Comparison of ENCODE assay signal across 19 cellular contexts in genomic region chr12:106814649-106815048, GRCh38. TPM values are rescaled to one million over a fixed set of nuclear protein-coding genes. Genes with fewer than 3 reads are reported as not detected.
DNase-seq lines count a peak whose midpoint lies in the region; ATAC-seq, FAIRE-seq and TF ChIP-seq lines count a peak whose summit lies in the region.
"Had no signal": no experiment of that assay in that cellular context is flagged by ENCODE, and none has a peak within 500 bp of the region (broad histone marks: within the 10 kb centered on the region; RNA-seq: fewer than 3 reads in every experiment).

No MANE protein-coding gene starts in this region.

- POLR2A ChIA-PET in H1 (lab: Charles Lee; ENCODE audit: partially characterized antibody), result interaction anchor here (0.6 kb wide), 1 partner anchor 232 kb away, joined by 3 read pairs; the partner anchor contains the start of gene RFX4

- H3K36me3 ChIP-seq in cardiac muscle cell (peaks cover 11% of the 10 kb centered on the region), H1 (ENCODE audit: control insufficient read depth in 2 of 4, insufficient read depth in 4 of 4, low read length in 3 of 4) (peaks cover 0 to 13% (median 4%) of the 10 kb centered on the region in 4 experiments; a peak in 5 of 8 replicates)

- H3K14ac ChIP-seq in H1 (ENCODE audit: insufficient read length), result no peak overlapping the region

- H3K23ac ChIP-seq in H1 (ENCODE audit: insufficient read length), result no peak overlapping the region

- H3K27me3 Mint-ChIP-seq in nephron (ENCODE audit: low read depth), result no peaks in the 10 kb centered on the region
- H3K27me3 Mint-ChIP-seq: CD4-positive, CD25-positive, alpha-beta regulatory T cell; IgD-negative memory B cell had no signal

- peaks cover 31% of the 10 kb centered on the region for H3K36me3 Mint-ChIP-seq in nephron (ENCODE audit: low read depth)

- no peak overlapping the region for H3K56ac ChIP-seq in H1 (replicated peaks; ENCODE audit: insufficient read length, low read depth, low read length)

- DNase-seq in cardiac muscle cell (ENCODE audit: low read depth in 1 of 2, low spot score in 1 of 2), result no peak
- DNase-seq in Right ventricle myocardium inferior (ENCODE audit: missing footprints), result no peak
- DNase-seq in H1 (ENCODE audit: low read depth in 1 of 2, low spot score in 2 of 2), result no peak
- DNase-seq in stromal cell of bone marrow (ENCODE audit: low read depth), result peak; percentile 0
- DNase-seq in GDM1 (lab: John Stamatoyannopoulos, UW), result no peak
- no peak for DNase-seq in NCI-H2107 (lab: John Stamatoyannopoulos, UW)
- DNase-seq in 8988T, result no peak
- DNase-seq: ACHN; CD4-positive, CD25-positive, alpha-beta regulatory T cell; DMS 273 treated with DMSO at 0.1 percent for 48 hours; DMS79; EL; GM23248; H9 had no signal

- FAIRE-seq in H1 (lab: Jason Lieb, UNC), result no peak
- FAIRE-seq: G401.6 had no signal

- CTCF ChIA-PET in H1 (lab: Charles Lee; ENCODE audit: partially characterized antibody), result interaction anchor here (1.0 to 2.7 kb wide), 7 partner anchors 9 to 105 kb away, joined by 3 to 7 read pairs (median 4); no protein-coding TSS in a partner anchor

- H3K23me2 ChIP-seq in H1 (ENCODE audit: low read depth, low read length), result no peaks in the 10 kb centered on the region

- H2BK20ac ChIP-seq in H1 (ENCODE audit: low read length), result no peak overlapping the region

- H3K27ac Mint-ChIP-seq in nephron, result peak overlapping the region; percentile 45 to 92 (median 57)
- H3K27ac Mint-ChIP-seq: CD4-positive, CD25-positive, alpha-beta regulatory T cell; IgD-negative memory B cell had no signal

- no peak overlapping the region for H4K8ac ChIP-seq in H1 (ENCODE audit: extremely low read depth, insufficient read depth, low read length)

- intact Hi-C loops in Right ventricle myocardium inferior (cut with DNase I), result no loop called here

- peak overlapping the region; percentile 67 for H3K27ac ChIP-seq in cardiac muscle cell
- no peak overlapping the region for H3K27ac ChIP-seq in H1 (ENCODE audit: low read depth, low read length)
- H3K27ac ChIP-seq: 22Rv1; BLaER1 treated with 17β-estradiol and CSF1 and Interleukin-3, amounts not matched to agents 10 nM and 100 nM; GM23248 had no signal

- no peak overlapping the region; a peak in 1 of 4 replicates for H3K4me2 ChIP-seq in H1 (ENCODE audit: insufficient read depth in 1 of 2, low read depth in 2 of 2, low read length in 2 of 2)
- H3K4me2 ChIP-seq: BLaER1 treated with 17β-estradiol and CSF1 and Interleukin-3, amounts not matched to agents 10 nM and 100 nM had no signal

- no peaks in the 10 kb centered on the region for H3K27me3 ChIP-seq in cardiac muscle cell
- no peaks in the 10 kb centered on the region for H3K27me3 ChIP-seq in H1 (replicated peaks in 1 of 4; ENCODE audit: control insufficient read depth in 3 of 4, extremely low read depth in 1 of 4, insufficient read depth in 3 of 4, low read length in 3 of 4)
- H3K27me3 ChIP-seq: BLaER1 treated with 17β-estradiol and CSF1 and Interleukin-3, amounts not matched to agents 10 nM and 100 nM had no signal

- H3K79me1 ChIP-seq in H1 (ENCODE audit: low read depth, low read length), result peaks cover 4% of the 10 kb centered on the region; the same call in 1 of the 2 replicates

- WGBS in H1 (ENCODE audit: extremely low coverage in 1 of 2, insufficient coverage in 1 of 2, insufficient read length in 1 of 2, insufficient replicate concordance in 2 of 2, low coverage in 1 of 2, low lambda C conversion rate in 2 of 2, missing lambda C conversion rate in 1 of 2), 2 experiments, result 92% methylated on average over 4 of the region's 4 CpGs; no CpG with 5 or more reads in 1 of the 2 experiments

- no peak for TF ChIP-seq EP300 in H1 (IDR thresholded peaks at IDR 0.05; ENCODE audit: borderline replicate concordance in 1 of 2, low read depth in 2 of 2, low read length in 2 of 2)

- H2AK5ac ChIP-seq in H1 (ENCODE audit: low read depth, low read length), result no peak overlapping the region

- TF ChIP-seq RAD21 in H1 (IDR thresholded peaks at IDR 0.05 in 1 of 2, conservative IDR thresholded peaks at IDR 0.05 in 1 of 2; ENCODE audit: low read depth in 2 of 2, low read length in 2 of 2), result no peak

- ATAC-seq in Right ventricle myocardium inferior, result no peak

- H4K5ac ChIP-seq in H1 (ENCODE audit: insufficient read length, low read depth, low read length), result no peak overlapping the region

- peaks cover 24% of the 10 kb centered on the region for H3K4me1 Mint-ChIP-seq in nephron

- no peak overlapping the region for H2BK120ac ChIP-seq in H1 (replicated peaks; ENCODE audit: low read depth, low read length)

- H3K79me2 ChIP-seq in H1 (ENCODE audit: control insufficient read depth in 1 of 2, insufficient read depth in 2 of 2, low read length in 2 of 2), result no peaks in the 10 kb centered on the region; a peak in 1 of 4 replicates

- H3K4ac ChIP-seq in H1 (replicated peaks; ENCODE audit: insufficient read length, low read depth, low read length), result no peak overlapping the region

- H3K9ac ChIP-seq in H1 (replicated peaks in 1 of 4; ENCODE audit: extremely low read depth in 1 of 4, low read depth in 3 of 4, low read length in 3 of 4), result no peak overlapping the region
- H3K9ac ChIP-seq: BLaER1 treated with 17β-estradiol and CSF1 and Interleukin-3, amounts not matched to agents 10 nM and 100 nM; GM23248 had no signal

- H3K18ac ChIP-seq in H1 (ENCODE audit: extremely low read depth, low read length), result no peak overlapping the region

- peak overlapping the region; percentile 66; the same call in 1 of the 2 replicates for H2BK5ac ChIP-seq in H1 (ENCODE audit: low read depth, low read length)

- no peak overlapping the region for H4K91ac ChIP-seq in H1 (replicated peaks; ENCODE audit: insufficient read length, low read length)

- peaks cover 0 to 4% of the 10 kb centered on the region in 2 experiments for H4K20me1 ChIP-seq in H1 (replicated peaks in 1 of 2; ENCODE audit: control insufficient read depth in 1 of 2, insufficient read depth in 2 of 2, low read length in 2 of 2)

- no peak for TF ChIP-seq POLR2A in H1 (IDR thresholded peaks at IDR 0.05; ENCODE audit: control extremely low read depth in 1 of 2, low read depth in 2 of 2, low read length in 2 of 2)

- no peaks in the 10 kb centered on the region for H3K9me3 ChIP-seq in cardiac muscle cell (ENCODE audit: low read depth)
- H3K9me3 ChIP-seq in H1 (ENCODE audit: insufficient read depth in 2 of 2, low read depth in 1 of 2, low read length in 1 of 2), result no peaks in the 10 kb centered on the region
- H3K9me3 ChIP-seq: BLaER1 treated with 17β-estradiol and CSF1 and Interleukin-3, amounts not matched to agents 10 nM and 100 nM had no signal

- H3K4me1 ChIP-seq in cardiac muscle cell (ENCODE audit: low read depth) (peaks cover 20% of the 10 kb centered on the region), H1 (replicated peaks in 1 of 4; ENCODE audit: control insufficient read depth in 3 of 4, insufficient read depth in 4 of 4, low read length in 3 of 4) (peaks cover 0 to 6% (median 3%) of the 10 kb centered on the region in 4 experiments; a peak in 3 of 7 replicates)
- H3K4me1 ChIP-seq: BLaER1 treated with 17β-estradiol and CSF1 and Interleukin-3, amounts not matched to agents 10 nM and 100 nM had no signal

- H2BK15ac ChIP-seq in H1 (ENCODE audit: low read length), result no peak overlapping the region

- no peak overlapping the region for H3K4me3 ChIP-seq in cardiac muscle cell
- no peak overlapping the region for H3K4me3 ChIP-seq in H1 (ENCODE audit: extremely low read depth in 1 of 4, insufficient read depth in 2 of 4, low read depth in 3 of 4, low read length in 4 of 4)
- H3K4me3 ChIP-seq: BLaER1 treated with 17β-estradiol and CSF1 and Interleukin-3, amounts not matched to agents 10 nM and 100 nM; GM23248 had no signal

- H2AFZ ChIP-seq in H1 (ENCODE audit: low read length), result no peak overlapping the region
- H2AFZ ChIP-seq: GM23248 had no signal

- H3K9me3 Mint-ChIP-seq in nephron, result no peaks in the 10 kb centered on the region
- H3K9me3 Mint-ChIP-seq: CD4-positive, CD25-positive, alpha-beta regulatory T cell; H9; IgD-negative memory B cell had no signal

- TF ChIP-seq CTCF in cardiac muscle cell (IDR thresholded peaks at IDR 0.05; ENCODE audit: low read depth, low read length) (no peak), H1 (IDR thresholded peaks at IDR 0.05; ENCODE audit: control extremely low read depth in 1 of 3, insufficient read depth in 1 of 3, low read depth in 1 of 3, low read length in 3 of 3) (no peak), nephron (IDR thresholded peaks at IDR 0.05; ENCODE audit: unreplicated experiment in 3 of 3) (no peak)

- no peak overlapping the region for H2BK12ac ChIP-seq in H1 (ENCODE audit: low read depth, low read length)

- no peak overlapping the region for H3K4me3 Mint-ChIP-seq in nephron
- H3K4me3 Mint-ChIP-seq: CD4-positive, CD25-positive, alpha-beta regulatory T cell; H9; IgD-negative memory B cell had no signal

TF ChIP-seq in H1, 55 proteins besides CTCF, POLR2A, EP300 and RAD21 (continues in another document):
- no peak for TF ChIP-seq RBBP5 (IDR thresholded peaks at IDR 0.05; ENCODE audit: borderline replicate concordance, low read depth, low read length)

RNA-seq across cellular contexts. Expression of gene RIC8B, which starts 40.2 kb away (rescaled TPM):
- total RNA-seq in cardiac muscle cell (13.9 and 16.6 TPM in 2 replicates), Right ventricle myocardium inferior (26.5 TPM)
- polyA plus RNA-seq in cardiac muscle cell (15.7 and 29.8 TPM in 2 replicates), H1 (2011; rRNA removed) (5.7 and 8.2 TPM in 2 replicates)
- total RNA-seq in H1 (2021; fragmentation: NEBNext Ultra II Directional; extraction: Animal tissue kit (Norgen Biotek cat#: 25700)), result 23.6 and 25.3 TPM in 2 replicates
- 8.9 TPM for polyA plus RNA-seq in H1 (2011; cell fraction: cytosol; rRNA removed)
- polyA plus RNA-seq in H1 (2011; cell fraction: nucleus; rRNA removed), result 11.2 TPM
- 11.9 to 21.6 TPM (median 14.6 TPM) in 4 replicates for polyA plus RNA-seq in H1 (2012, experiment 1 of 2)
- polyA plus RNA-seq in H1 (2012, experiment 2 of 2), result 2.3 TPM
- 10.2 TPM for polyA plus RNA-seq in H1 (2013, experiment 1 of 2)
- polyA plus RNA-seq in H1 (2013, experiment 2 of 2), result 9.6 TPM
- polyA minus RNA-seq in H1 (2011; rRNA and poly(A)+ RNA removed), result 47.0 and 61.7 TPM in 2 replicates
- 8.8 TPM for polyA minus RNA-seq in H1 (2011; cell fraction: cytosol; rRNA and poly(A)+ RNA removed)
- 49.1 TPM for polyA minus RNA-seq in H1 (2011; cell fraction: nucleus; rRNA and poly(A)+ RNA removed)
